1 cellular context compared by ENCODE assay signal in genomic region chr5:150313921-150314716, GRCh38.
TF ChIP-seq lines count a peak whose summit lies in the region.

No MANE protein-coding gene starts in this region.

TF ChIP-seq in IMR-90, 13 proteins besides CTCF, POLR2A, EP300 and RAD21:
- no peak for TF ChIP-seq RFX5 (IDR thresholded peaks at IDR 0.05; ENCODE audit: low read depth, low read length)
TF ChIP-seq in IMR-90: peak in this region for 0.
